In the genomic region with DNA sequence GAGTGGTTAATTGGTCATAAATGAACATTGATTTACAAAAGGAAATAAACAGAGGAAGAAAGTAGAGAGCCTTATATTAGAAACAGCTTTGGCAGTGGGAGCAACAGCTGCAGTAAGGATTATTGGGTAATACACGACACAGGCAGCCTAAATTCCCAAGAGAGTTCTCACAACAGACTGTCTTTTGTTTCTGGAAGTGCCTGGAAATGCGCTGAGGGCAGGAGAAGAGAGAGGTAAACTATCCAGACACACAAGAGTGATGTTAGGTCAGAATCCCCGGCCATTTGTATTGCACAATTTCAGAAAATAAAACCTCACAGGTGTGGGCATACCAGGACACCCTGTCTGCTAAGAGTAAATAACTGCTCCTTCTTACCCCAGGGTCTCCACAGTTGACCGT, we compare ENCODE assay signal across 19 cellular contexts.
DNase-seq lines count a peak whose midpoint lies in the region; ATAC-seq and TF ChIP-seq lines count a peak whose summit lies in the region.
"Had no signal": no experiment of that assay in that cellular context is flagged by ENCODE, and none has a peak within 500 bp of the region (broad histone marks: within the 10 kb centered on the region; RNA-seq: fewer than 3 reads in every experiment).

No MANE protein-coding gene starts in this region.

- H3K9me3 Mint-ChIP-seq in GM23338 (no peaks in the 10 kb centered on the region), type B pancreatic cell (no peaks in the 10 kb centered on the region)

- H3K27me3 Mint-ChIP-seq in GM23338 (ENCODE audit: insufficient read depth, low read depth, poor library complexity) (no peaks in the 10 kb centered on the region), type B pancreatic cell (no peaks in the 10 kb centered on the region)

- H3K36me3 Mint-ChIP-seq in GM23338 (ENCODE audit: low read depth), result peaks cover 8% of the 10 kb centered on the region; the same call in 1 of the 3 replicates
- H3K36me3 Mint-ChIP-seq in type B pancreatic cell, result no peaks in the 10 kb centered on the region
- H3K36me3 Mint-ChIP-seq: CD8-positive, alpha-beta T cell had no signal

- H3K4me3 ChIP-seq in GM23338, result no peak overlapping the region
- H3K4me3 ChIP-seq: K562 had no signal

- 0 out of 2 replicates have a peak, but pooled peaks cover 7% of the 10 kb centered on the region for H3K4me1 ChIP-seq in GM23338 (ENCODE audit: insufficient read depth)
- H3K4me1 ChIP-seq: BE2C had no signal

- no peaks in the 10 kb centered on the region for H3K79me2 ChIP-seq in GM23338 (replicated peaks; ENCODE audit: insufficient read depth)

- no peak for TF ChIP-seq CTCF in GM23338 (conservative IDR thresholded peaks at IDR 0.05; ENCODE audit: low read depth in 2 of 2)
- TF ChIP-seq CTCF in type B pancreatic cell (conservative IDR thresholded peaks at IDR 0.05), result no peak

- no peaks in the 10 kb centered on the region for H3K27me3 ChIP-seq in GM23338 (ENCODE audit: insufficient read depth)
- H3K27me3 ChIP-seq: BE2C had no signal

- no peak for ATAC-seq in GM23338
- ATAC-seq in SK-N-SH treated with all-trans-retinoic acid at 6 μM for 48 hours, result no peak
- ATAC-seq in HG03159 (IDR thresholded peaks at IDR 0.05; ENCODE audit: unreplicated experiment), result no peak
- ATAC-seq: CD8-positive, alpha-beta T cell; K562 had no signal

- no peaks in the 10 kb centered on the region for H3F3A ChIP-seq in GM23338 (replicated peaks; ENCODE audit: low read depth)

- no peaks in the 10 kb centered on the region for H3K36me3 ChIP-seq in GM23338 (ENCODE audit: insufficient read depth)
- H3K36me3 ChIP-seq: BE2C had no signal

- H2AFZ ChIP-seq in GM23338, result peak overlapping the region; percentile 88; the same call in 1 of the 2 replicates

- H4K20me1 ChIP-seq in GM23338 (replicated peaks; ENCODE audit: insufficient read depth), result no peaks in the 10 kb centered on the region

- no peak overlapping the region for H3K4me3 Mint-ChIP-seq in GM23338
- no peak overlapping the region for H3K4me3 Mint-ChIP-seq in type B pancreatic cell
- H3K4me3 Mint-ChIP-seq: CD8-positive, alpha-beta T cell; T-helper 2 cell treated with Interferon-gamma antibody and Interleukin-4, amounts not matched to agents 5 μg/mL and 100 μg/mL, for 36 hours had no signal

- no peak overlapping the region for H3K27ac ChIP-seq in GM23338 (ENCODE audit: low read depth)

- peaks cover 6% of the 10 kb centered on the region; the same call in 1 of the 2 replicates for H3K9me2 ChIP-seq in GM23338 (ENCODE audit: insufficient read depth)

- DNase-seq in GM23338 (ENCODE audit: low spot score) (peak; percentile 9), NCI-H1694 treated with DMSO at 0.1 percent for 48 hours (lab: John Stamatoyannopoulos, UW) (peak; percentile 8), NCI-H526 treated with DMSO at 0.1 percent for 48 hours (lab: John Stamatoyannopoulos, UW) (peak; percentile 56), islet precursor cell (peak; percentile 58), type B pancreatic cell (ENCODE audit: extremely low spot score, unreplicated experiment) (no peak)
- DNase-seq: BE2C; CD8-positive, alpha-beta T cell; DMS 273 treated with DMSO at 0.1 percent for 48 hours; EL; H7; NCI-H1048; NCI-H2227 treated with DMSO at 0.1 percent for 48 hours; NCI-H748 treated with DMSO at 0.1 percent for 48 hours; SIG-M5; SW 1271 had no signal

- H3K4me2 ChIP-seq in GM23338, result no peak overlapping the region

- peak overlapping the region; percentile 41; the same call in 1 of the 2 replicates for H3K27ac Mint-ChIP-seq in GM23338
- no peak overlapping the region for H3K27ac Mint-ChIP-seq in type B pancreatic cell
- H3K27ac Mint-ChIP-seq: CD8-positive, alpha-beta T cell; T-helper 2 cell treated with Interferon-gamma antibody and Interleukin-4, amounts not matched to agents 5 μg/mL and 100 μg/mL, for 36 hours had no signal

- H3K4me1 Mint-ChIP-seq in GM23338 (peaks cover 13% of the 10 kb centered on the region), type B pancreatic cell (ENCODE audit: unreplicated experiment) (no peaks in the 10 kb centered on the region)

TF ChIP-seq in GM23338, 12 proteins besides CTCF, POLR2A, EP300 and RAD21 (continues in another document):
- TF ChIP-seq NANOG (IDR thresholded peaks at IDR 0.05; ENCODE audit: borderline replicate concordance), result no peak

TF ChIP-seq in SK-N-SH treated with all-trans-retinoic acid at 6 μM for 48 hours, 23 proteins besides CTCF, POLR2A, EP300 and RAD21 (continues in another document):
- TF ChIP-seq, protein P1, sequence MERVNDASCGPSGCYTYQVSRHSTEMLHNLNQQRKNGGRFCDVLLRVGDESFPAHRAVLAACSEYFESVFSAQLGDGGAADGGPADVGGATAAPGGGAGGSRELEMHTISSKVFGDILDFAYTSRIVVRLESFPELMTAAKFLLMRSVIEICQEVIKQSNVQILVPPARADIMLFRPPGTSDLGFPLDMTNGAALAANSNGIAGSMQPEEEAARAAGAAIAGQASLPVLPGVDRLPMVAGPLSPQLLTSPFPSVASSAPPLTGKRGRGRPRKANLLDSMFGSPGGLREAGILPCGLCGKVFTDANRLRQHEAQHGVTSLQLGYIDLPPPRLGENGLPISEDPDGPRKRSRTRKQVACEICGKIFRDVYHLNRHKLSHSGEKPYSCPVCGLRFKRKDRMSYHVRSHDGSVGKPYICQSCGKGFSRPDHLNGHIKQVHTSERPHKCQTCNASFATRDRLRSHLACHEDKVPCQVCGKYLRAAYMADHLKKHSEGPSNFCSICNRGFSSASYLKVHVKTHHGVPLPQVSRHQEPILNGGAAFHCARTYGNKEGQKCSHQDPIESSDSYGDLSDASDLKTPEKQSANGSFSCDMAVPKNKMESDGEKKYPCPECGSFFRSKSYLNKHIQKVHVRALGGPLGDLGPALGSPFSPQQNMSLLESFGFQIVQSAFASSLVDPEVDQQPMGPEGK (CRISPR knock-in tag; IDR thresholded peaks at IDR 0.05; ENCODE audit: borderline replicate concordance), result no peak
- no peak for TF ChIP-seq OSR1 (CRISPR knock-in tag; IDR thresholded peaks at IDR 0.05)
- no peak for TF ChIP-seq SNAI2 (CRISPR knock-in tag; IDR thresholded peaks at IDR 0.05)
- TF ChIP-seq TOX (CRISPR knock-in tag; IDR thresholded peaks at IDR 0.05; ENCODE audit: borderline replicate concordance), result no peak
- no peak for TF ChIP-seq BACH2 (CRISPR knock-in tag; IDR thresholded peaks at IDR 0.05; ENCODE audit: borderline replicate concordance)
- TF ChIP-seq ESRRG (CRISPR knock-in tag; IDR thresholded peaks at IDR 0.05), result no peak
- no peak for TF ChIP-seq RARB (CRISPR knock-in tag; IDR thresholded peaks at IDR 0.05)
- no peak for TF ChIP-seq ISL1 (CRISPR knock-in tag; IDR thresholded peaks at IDR 0.05)
- no peak for TF ChIP-seq ZNF70 (CRISPR knock-in tag; IDR thresholded peaks at IDR 0.05)
- no peak for TF ChIP-seq TSHZ2 (CRISPR knock-in tag; IDR thresholded peaks at IDR 0.05)
- no peak for TF ChIP-seq ZFP30 (CRISPR knock-in tag; IDR thresholded peaks at IDR 0.05)
- no peak for TF ChIP-seq CSRNP3 (CRISPR knock-in tag; IDR thresholded peaks at IDR 0.05)
- TF ChIP-seq GLIS3 (CRISPR knock-in tag; IDR thresholded peaks at IDR 0.05), result no peak
- no peak for TF ChIP-seq POU6F1 (CRISPR knock-in tag; IDR thresholded peaks at IDR 0.05; ENCODE audit: borderline replicate concordance, low read depth)
